Comparison of ENCODE assay signal across 23 cellular contexts in genomic region chr12:24285413-24285812, GRCh38.
"Had no signal": no experiment of that assay in that cellular context is flagged by ENCODE, and none has a peak within 500 bp of the region (broad histone marks: within the 10 kb centered on the region; RNA-seq: fewer than 3 reads in every experiment).

No MANE protein-coding gene starts in this region.

- ATAC-seq: Panc1, PC-3, T-cell had no signal

- DNase-seq: Karpas-422; KG1; NCI-H1092; NCI-H1105 treated with DMSO at 0.1 percent for 48 hours; NCI-H1417 treated with DMSO at 0.1 percent for 48 hours; NCI-H146; NCI-H1694 treated with DMSO at 0.1 percent for 48 hours; NCI-H1930; NCI-H2081; NCI-H2107; NCI-H2227 treated with DMSO at 0.1 percent for 48 hours; NCI-H524; NCI-H526 treated with DMSO at 0.1 percent for 48 hours; NCI-H748 treated with DMSO at 0.1 percent for 48 hours; NK-92 treated with Interleukin-12 subunit alpha and Interleukin-12 subunit beta, amount 100 ng/mL, for 24 hours; PC-3; SHP77; SK-N-SH; SW 1271; T-cell had no signal

- H3K27ac ChIP-seq: HL-60, RWPE1 had no signal

- H3K4me2 ChIP-seq: SK-N-SH had no signal

- H3K9me3 ChIP-seq: SK-N-SH had no signal

- H3K9ac ChIP-seq: SK-N-SH had no signal
